35 cellular contexts compared by ENCODE assay signal in the genomic region with DNA sequence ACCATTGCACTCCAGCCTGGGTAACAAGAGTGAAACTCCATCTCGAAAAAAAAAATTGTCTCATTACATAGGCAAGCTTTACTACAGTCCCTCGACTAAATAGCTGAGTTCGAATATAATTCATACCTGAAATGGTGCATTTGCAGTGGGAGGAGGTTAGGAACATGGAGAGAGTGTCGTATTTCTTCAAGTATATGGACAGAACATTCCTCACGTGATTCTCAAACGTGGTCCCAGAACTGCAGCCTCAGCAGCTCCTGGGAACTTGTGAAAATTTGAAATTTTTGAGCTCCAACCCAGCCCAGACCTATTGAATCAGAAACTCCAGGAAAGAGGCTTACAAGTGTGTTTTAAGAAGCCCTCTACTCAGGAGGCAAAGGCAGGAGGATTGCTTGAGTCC. TPM values are rescaled to one million over a fixed set of nuclear protein-coding genes. Genes with fewer than 3 reads are reported as not detected.
"Had no signal": no experiment of that assay in that cellular context is flagged by ENCODE, and none has a peak within 500 bp of the region (broad histone marks: within the 10 kb centered on the region; RNA-seq: fewer than 3 reads in every experiment).

No MANE protein-coding gene starts in this region.

- H3K27me3 ChIP-seq: brain microvascular endothelial cell, foreskin keratinocyte had no signal

- H3K4me3 ChIP-seq: esophagus muscularis mucosa, gastrocnemius medialis, heart left ventricle had no signal

- H3K4me1 ChIP-seq: esophagus muscularis mucosa, gastrocnemius medialis had no signal

- ATAC-seq: activated CD4-positive, alpha-beta T cell treated with anti-CD3 and anti-CD28 coated beads for 36 hours; activated CD8-positive, alpha-beta memory T cell treated with anti-CD3 and anti-CD28 coated beads, Interleukin-2, amount 10 ng/mL, durations not matched to agents 7 days and 5 days; activated CD8-positive, alpha-beta T cell treated with anti-CD3 and anti-CD28 coated beads, Interleukin-2, amount 10 ng/mL, durations not matched to agents 7 days and 5 days; activated naive CD4-positive, alpha-beta T cell treated with anti-CD3 and anti-CD28 coated beads, Interleukin-2, amount 50 U/mL, for 72 hours; effector memory CD8-positive, alpha-beta T cell; foreskin keratinocyte; gastrocnemius medialis; heart left ventricle had no signal

- DNase-seq: activated CD4-positive, alpha-beta memory T cell treated with anti-CD3 and anti-CD28 coated beads for 36 hours; activated CD4-positive, alpha-beta T cell treated with anti-CD3 and anti-CD28 coated beads for 36 hours; activated CD4-positive, alpha-beta T cell treated with anti-CD3 and anti-CD28 coated beads, Interleukin-2, amount 10 ng/mL, durations not matched to agents 24 days and 14 days; activated CD4-positive, CD25-positive, alpha-beta regulatory T cell; activated CD4-positive, CD25-positive, alpha-beta regulatory T cell treated with anti-CD3 and anti-CD28 coated beads, Interleukin-2, amount 50 U/mL, for 72 hours; activated CD8-positive, alpha-beta memory T cell treated with anti-CD3 and anti-CD28 coated beads, Interleukin-2, amount 10 ng/mL, durations not matched to agents 7 days and 5 days; activated CD8-positive, alpha-beta memory T cell treated with anti-CD3 and anti-CD28 coated beads, Interleukin-2, amount 50 U/mL, for 4 hours; activated CD8-positive, alpha-beta T cell treated with anti-CD3 and anti-CD28 coated beads, Interleukin-2, amount 10 ng/mL, durations not matched to agents 7 days and 5 days; activated effector memory CD4-positive, alpha-beta T cell treated with anti-CD3 and anti-CD28 coated beads, Interleukin-2, amount 50 U/mL, for 16 hours; activated naive CD4-positive, alpha-beta T cell treated with anti-CD3 and anti-CD28 coated beads for 36 hours; activated T-cell treated with anti-CD3 and anti-CD28 coated beads, Interleukin-2, amount 50 U/mL, for 1 hour; activated T-cell treated with anti-CD3 and anti-CD28 coated beads, Interleukin-2, amount 50 U/mL, for 48 hours; amniotic stem cell; anterior cingulate cortex; brain microvascular endothelial cell; cortex of kidney; dermis blood vessel endothelial cell; effector CD4-positive, alpha-beta T cell; effector memory CD8-positive, alpha-beta T cell; erythroblast; foreskin keratinocyte; gastrocnemius medialis; glutamatergic neuron; heart left ventricle; T-helper 2 cell had no signal

- FAIRE-seq: astrocyte, bronchial epithelial cell, colon had no signal

- H3K36me3 ChIP-seq: brain microvascular endothelial cell, esophagus muscularis mucosa, gastrocnemius medialis, heart left ventricle had no signal

- H3K9me3 ChIP-seq: esophagus muscularis mucosa, gastrocnemius medialis, heart left ventricle had no signal

- H3K27ac ChIP-seq: brain microvascular endothelial cell, esophagus muscularis mucosa, foreskin keratinocyte, gastrocnemius medialis had no signal

RNA-seq across cellular contexts. Expression of gene CDA, which starts 7.2 kb away (rescaled TPM):
- total RNA-seq: activated CD4-positive, alpha-beta memory T cell treated with anti-CD3 and anti-CD28 coated beads for 36 hours; activated CD4-positive, alpha-beta T cell treated with anti-CD3 and anti-CD28 coated beads for 36 hours; activated CD4-positive, alpha-beta T cell treated with anti-CD3 and anti-CD28 coated beads, Interleukin-2, amount 10 ng/mL, durations not matched to agents 24 days and 14 days; activated CD8-positive, alpha-beta memory T cell treated with anti-CD3 and anti-CD28 coated beads for 36 hours; activated CD8-positive, alpha-beta memory T cell treated with anti-CD3 and anti-CD28 coated beads, Interleukin-2, amount 10 ng/mL, durations not matched to agents 7 days and 5 days; activated CD8-positive, alpha-beta T cell treated with anti-CD3 and anti-CD28 coated beads, Interleukin-2, amount 10 ng/mL, durations not matched to agents 7 days and 5 days; activated naive CD4-positive, alpha-beta T cell treated with anti-CD3 and anti-CD28 coated beads for 36 hours; activated naive CD4-positive, alpha-beta T cell treated with anti-CD3 and anti-CD28 coated beads, Interleukin-2, amount 50 U/mL, for 72 hours; activated T-helper 1 cell treated with anti-CD3 and anti-CD28 coated beads, Interleukin-12 subunit alpha, Interleukin-12 subunit beta, Interleukin-2, Interleukin-4 antibody, amounts not matched to agents 30 ng/mL and 10 ng/mL and 1 ng/mL, durations not matched to agents 14 hours and 24 hours and 36 hours; activated T-helper 2 cell treated with anti-CD3 and anti-CD28 coated beads, Interferon-gamma antibody, Interleukin-2, Interleukin-4, amounts not matched to agents 10 μg/mL and 5 μg/mL and 100 μg/mL, durations not matched to agents 14 hours and 24 hours and 36 hours; astrocyte; cerebellum; T-helper 1 cell treated with Interleukin-12 subunit alpha and Interleukin-12 subunit beta and Interleukin-4 antibody, amounts not matched to agents 30 ng/mL and 1 ng/mL, for 36 hours had no signal

RNA-seq across cellular contexts. Expression of gene FAM43B, which starts 43.7 kb away (rescaled TPM):
- total RNA-seq: activated CD4-positive, alpha-beta memory T cell treated with anti-CD3 and anti-CD28 coated beads for 36 hours; activated CD4-positive, alpha-beta T cell treated with anti-CD3 and anti-CD28 coated beads for 36 hours; activated CD4-positive, alpha-beta T cell treated with anti-CD3 and anti-CD28 coated beads, Interleukin-2, amount 10 ng/mL, durations not matched to agents 24 days and 14 days; activated CD8-positive, alpha-beta memory T cell treated with anti-CD3 and anti-CD28 coated beads for 36 hours; activated CD8-positive, alpha-beta memory T cell treated with anti-CD3 and anti-CD28 coated beads, Interleukin-2, amount 10 ng/mL, durations not matched to agents 7 days and 5 days; activated CD8-positive, alpha-beta T cell treated with anti-CD3 and anti-CD28 coated beads, Interleukin-2, amount 10 ng/mL, durations not matched to agents 7 days and 5 days; activated naive CD4-positive, alpha-beta T cell treated with anti-CD3 and anti-CD28 coated beads for 36 hours; activated naive CD4-positive, alpha-beta T cell treated with anti-CD3 and anti-CD28 coated beads, Interleukin-2, amount 50 U/mL, for 72 hours; activated T-helper 1 cell treated with anti-CD3 and anti-CD28 coated beads, Interleukin-12 subunit alpha, Interleukin-12 subunit beta, Interleukin-2, Interleukin-4 antibody, amounts not matched to agents 30 ng/mL and 10 ng/mL and 1 ng/mL, durations not matched to agents 14 hours and 24 hours and 36 hours; activated T-helper 2 cell treated with anti-CD3 and anti-CD28 coated beads, Interferon-gamma antibody, Interleukin-2, Interleukin-4, amounts not matched to agents 10 μg/mL and 5 μg/mL and 100 μg/mL, durations not matched to agents 14 hours and 24 hours and 36 hours; bronchial epithelial cell; dermis blood vessel endothelial cell; foreskin keratinocyte; T-helper 1 cell treated with Interleukin-12 subunit alpha and Interleukin-12 subunit beta and Interleukin-4 antibody, amounts not matched to agents 30 ng/mL and 1 ng/mL, for 36 hours had no signal
